ENCODE assay signal across 8 cellular contexts in genomic region chr17:15966183-15966878, GRCh38. TPM values are rescaled to one million over a fixed set of nuclear protein-coding genes. Genes with fewer than 3 reads are reported as not detected.
A peak's percentile ranks its signal among the peaks of the same experiment; 100 is the strongest.
DNase-seq lines count a peak whose midpoint lies in the region; ATAC-seq, FAIRE-seq and TF ChIP-seq lines count a peak whose summit lies in the region.

No MANE protein-coding gene starts in this region.

- no peak for DNase-seq in Right ventricle myocardium superior
- no peak for DNase-seq in cardiac septum (ENCODE audit: low spot score)
- DNase-seq in anterior cingulate cortex (lab: John Stamatoyannopoulos, UW) = peak in 39 of 58 donors; percentile 10 to 88 (median 51)
- DNase-seq in kidney = peak; percentile 46
- no peak for DNase-seq in type B pancreatic cell (ENCODE audit: extremely low spot score, unreplicated experiment)
- no peak for DNase-seq in AG08395 (ENCODE audit: low spot score)

- TF ChIP-seq CTCF in kidney (IDR thresholded peaks at IDR 0.05; ENCODE audit: borderline replicate concordance, extremely low read depth, insufficient read depth) (no peak), type B pancreatic cell (conservative IDR thresholded peaks at IDR 0.05) (no peak)

- peak overlapping the region; percentile 82 for H3K27ac Mint-ChIP-seq in type B pancreatic cell

- H3K9me3 ChIP-seq in kidney (ENCODE audit: control insufficient read depth in 1 of 2, low read length in 2 of 2) = no peaks in the 10 kb centered on the region

- no peaks in the 10 kb centered on the region for H3K36me3 Mint-ChIP-seq in type B pancreatic cell

- H3K27ac ChIP-seq in kidney (ENCODE audit: low read depth in 2 of 2, low read length in 2 of 2) = peak overlapping the region; percentile 51 to 70

- peaks cover 18% of the 10 kb centered on the region for H3K4me1 Mint-ChIP-seq in type B pancreatic cell (ENCODE audit: unreplicated experiment)

- peak overlapping the region; percentile 62 for H3K4me3 Mint-ChIP-seq in type B pancreatic cell

- peaks cover 9 to 10% of the 10 kb centered on the region in 2 donors for H3K4me1 ChIP-seq in kidney (ENCODE audit: control insufficient read depth in 1 of 2, insufficient read depth in 1 of 2, low read depth in 1 of 2, low read length in 2 of 2)

- FAIRE-seq in kidney (lab: Jason Lieb, UNC) = no peak

- no peak overlapping the region for H3K4me3 ChIP-seq in kidney (ENCODE audit: low read length in 2 of 2)

- no peaks in the 10 kb centered on the region for H3K27me3 Mint-ChIP-seq in type B pancreatic cell

- intact Hi-C loops in Right ventricle myocardium superior (cut with DNase I) (no loop called here), cardiac septum (cut with DNase I) (no loop called here), kidney (cut with DNase I) (no loop called here)

- H3K36me3 ChIP-seq in kidney (ENCODE audit: control insufficient read depth in 1 of 2, insufficient read depth in 2 of 2, low read length in 2 of 2) = no peaks in the 10 kb centered on the region

- H3K9me3 Mint-ChIP-seq in type B pancreatic cell = no peaks in the 10 kb centered on the region

- peak overlapping the region in 1 of 2 donors; percentile 25 for H3K9ac ChIP-seq in kidney (ENCODE audit: low read length in 2 of 2)

- ATAC-seq in Right ventricle myocardium superior (ENCODE audit: poor library complexity) (peak; percentile 34), HG03378 (IDR thresholded peaks at IDR 0.05; ENCODE audit: unreplicated experiment) (no peak), GM21367 (IDR thresholded peaks at IDR 0.05; ENCODE audit: unreplicated experiment) (no peak)

RNA-seq across cellular contexts. Expression of gene ADORA2B, which starts 21.4 kb away (rescaled TPM):
- total RNA-seq in Right ventricle myocardium superior (0.46 TPM), cardiac septum (1.3 TPM), kidney (0.60 TPM), type B pancreatic cell (ENCODE audit: low replicate concordance) (2.0 and 4.0 TPM in 2 replicates)
- polyA plus RNA-seq in kidney (ENCODE audit: insufficient read depth, low read depth, low replicate concordance) = not detected

RNA-seq across cellular contexts. Expression of gene ZSWIM7, which starts 33.2 kb away (rescaled TPM):
- total RNA-seq in Right ventricle myocardium superior = 21.0 TPM
- total RNA-seq in cardiac septum = 17.8 TPM
- 21.0 TPM for total RNA-seq in kidney
- 66.7 TPM for polyA plus RNA-seq in kidney (ENCODE audit: insufficient read depth, low read depth, low replicate concordance)
- 20.7 and 26.4 TPM in 2 replicates for total RNA-seq in type B pancreatic cell (ENCODE audit: low replicate concordance)

RNA-seq across cellular contexts. Expression of gene TTC19, which starts 33.3 kb away (rescaled TPM):
- 19.0 TPM for total RNA-seq in Right ventricle myocardium superior
- total RNA-seq in cardiac septum = 29.0 TPM
- 47.7 TPM for total RNA-seq in kidney
- polyA plus RNA-seq in kidney (ENCODE audit: insufficient read depth, low read depth, low replicate concordance) = 42.0 TPM
- 43.3 and 46.3 TPM in 2 replicates for total RNA-seq in type B pancreatic cell (ENCODE audit: low replicate concordance)

Comparison
In these comparisons a context has a peak if more than half of its experiments do, and no peak if none do; other contexts are left out.
1. DNase-seq: peak in anterior cingulate cortex (39 of 58) and kidney (single experiment); none in Right ventricle myocardium superior (single experiment), cardiac septum (single experiment), type B pancreatic cell (single experiment) and AG08395 (single experiment).